Comparison of ENCODE assay signal across 8 cellular contexts in genomic region chr12:990649-991349, GRCh38.
DNase-seq lines count a peak whose midpoint lies in the region; ATAC-seq and TF ChIP-seq lines count a peak whose summit lies in the region.

Gene ERC1, plus strand, starts transcription at chr12:991223. Its CDS starts 36,681 bp downstream, at chr12:1027904.

- no peaks in the 10 kb centered on the region for H4K20me1 ChIP-seq in KMS-11 (ENCODE audit: insufficient read depth)

- TF ChIP-seq CTCF in KMS-11 (conservative IDR thresholded peaks at IDR 0.05; ENCODE audit: low read depth, low read length) (no peak), RWPE1 (conservative IDR thresholded peaks at IDR 0.05; ENCODE audit: low read depth) (no peak), nephron progenitor cell (IDR thresholded peaks at IDR 0.05) (no peak)

- POLR2A ChIA-PET in RWPE1 (lab: Yijun Ruan, JAX; ENCODE audit: low non-redundant PET), result interaction anchor here (0.7 kb wide), 1 partner anchor 26 kb away, joined by 3 read pairs; no protein-coding TSS in a partner anchor

- peaks cover 43% of the 10 kb centered on the region for H3K4me1 ChIP-seq in KMS-11 (ENCODE audit: low read depth, poor library complexity, severe bottlenecking)

- DNase-seq in DMS153 treated with DMSO at 0.1 percent for 48 hours (lab: John Stamatoyannopoulos, UW; ENCODE audit: unreplicated experiment) (peak; percentile 73), RWPE1 (ENCODE audit: low spot score) (peak; percentile 90), activated gamma-delta T cell (lab: John Stamatoyannopoulos, UW) (peak; percentile 81), fibroblast of the conjunctiva (ENCODE audit: low read depth) (peak; percentile 79), nephron progenitor cell (peak; percentile 91)

- CTCF ChIA-PET in RWPE1 (lab: Yijun Ruan, JAX), result interaction anchor here (0.5 kb wide), 1 partner anchor 548 kb away, joined by 3 read pairs; no protein-coding TSS in a partner anchor

- peaks cover 16% of the 10 kb centered on the region for H3K36me3 Mint-ChIP-seq in nephron progenitor cell (ENCODE audit: low read depth)
- H3K36me3 Mint-ChIP-seq in stimulated activated naive CD8-positive, alpha-beta T cell treated with anti-CD3 and anti-CD28 coated beads, Interleukin-15, Interleukin-2, amounts not matched to agents 100 ng/mL and 50 ng/mL, for 24 hours (ENCODE audit: low read depth), result peaks cover 8% of the 10 kb centered on the region

- peak; percentile 87 for ATAC-seq in GM21619 (IDR thresholded peaks at IDR 0.05; ENCODE audit: unreplicated experiment)

- peaks cover 43% of the 10 kb centered on the region for H3K4me1 Mint-ChIP-seq in nephron progenitor cell
- H3K4me1 Mint-ChIP-seq in stimulated activated naive CD8-positive, alpha-beta T cell treated with anti-CD3 and anti-CD28 coated beads, Interleukin-15, Interleukin-2, amounts not matched to agents 100 ng/mL and 50 ng/mL, for 24 hours (ENCODE audit: low read depth), result peaks cover 40% of the 10 kb centered on the region

- H2AFZ ChIP-seq in KMS-11 (ENCODE audit: low read depth), result peak within 1 kb of the TSS; percentile 96

- H3K79me2 ChIP-seq in KMS-11 (ENCODE audit: insufficient read depth, low read depth), result peaks cover 44% of the 10 kb centered on the region

- H3K4me3 Mint-ChIP-seq in nephron progenitor cell, result peak within 1 kb of the TSS; percentile 97
- peak within 1 kb of the TSS; percentile 92 for H3K4me3 Mint-ChIP-seq in stimulated activated naive CD8-positive, alpha-beta T cell treated with anti-CD3 and anti-CD28 coated beads, Interleukin-15, Interleukin-2, amounts not matched to agents 100 ng/mL and 50 ng/mL, for 24 hours

- no peaks in the 10 kb centered on the region for H3K36me3 ChIP-seq in KMS-11 (ENCODE audit: insufficient read depth)

- H3K4me3 ChIP-seq in KMS-11 (IDR thresholded peaks at IDR 0.05; ENCODE audit: insufficient read depth, low read depth, low read length), result no peak within 1 kb of the TSS

- no peaks in the 10 kb centered on the region for H3K9me3 Mint-ChIP-seq in nephron progenitor cell
- no peaks in the 10 kb centered on the region for H3K9me3 Mint-ChIP-seq in stimulated activated naive CD8-positive, alpha-beta T cell treated with anti-CD3 and anti-CD28 coated beads, Interleukin-15, Interleukin-2, amounts not matched to agents 100 ng/mL and 50 ng/mL, for 24 hours

- H3K27me3 ChIP-seq in KMS-11 (ENCODE audit: insufficient read depth, low read depth), result no peaks in the 10 kb centered on the region

- H3K9ac ChIP-seq in KMS-11, result peak within 1 kb of the TSS; percentile 94

- H3K27ac ChIP-seq in KMS-11, result peak within 1 kb of the TSS; percentile 89
- H3K27ac ChIP-seq in RWPE1, result peak within 1 kb of the TSS; percentile 92

- H3K27me3 Mint-ChIP-seq in nephron progenitor cell (ENCODE audit: low read depth, poor library complexity), result no peaks in the 10 kb centered on the region
- H3K27me3 Mint-ChIP-seq in stimulated activated naive CD8-positive, alpha-beta T cell treated with anti-CD3 and anti-CD28 coated beads, Interleukin-15, Interleukin-2, amounts not matched to agents 100 ng/mL and 50 ng/mL, for 24 hours, result no peaks in the 10 kb centered on the region

- H3K4me2 ChIP-seq in KMS-11, result peak within 1 kb of the TSS; percentile 93

- H3K27ac Mint-ChIP-seq in nephron progenitor cell, result peak within 1 kb of the TSS; percentile 99
- H3K27ac Mint-ChIP-seq in stimulated activated naive CD8-positive, alpha-beta T cell treated with anti-CD3 and anti-CD28 coated beads, Interleukin-15, Interleukin-2, amounts not matched to agents 100 ng/mL and 50 ng/mL, for 24 hours, result peak within 1 kb of the TSS; percentile 93
